In the genomic region with DNA sequence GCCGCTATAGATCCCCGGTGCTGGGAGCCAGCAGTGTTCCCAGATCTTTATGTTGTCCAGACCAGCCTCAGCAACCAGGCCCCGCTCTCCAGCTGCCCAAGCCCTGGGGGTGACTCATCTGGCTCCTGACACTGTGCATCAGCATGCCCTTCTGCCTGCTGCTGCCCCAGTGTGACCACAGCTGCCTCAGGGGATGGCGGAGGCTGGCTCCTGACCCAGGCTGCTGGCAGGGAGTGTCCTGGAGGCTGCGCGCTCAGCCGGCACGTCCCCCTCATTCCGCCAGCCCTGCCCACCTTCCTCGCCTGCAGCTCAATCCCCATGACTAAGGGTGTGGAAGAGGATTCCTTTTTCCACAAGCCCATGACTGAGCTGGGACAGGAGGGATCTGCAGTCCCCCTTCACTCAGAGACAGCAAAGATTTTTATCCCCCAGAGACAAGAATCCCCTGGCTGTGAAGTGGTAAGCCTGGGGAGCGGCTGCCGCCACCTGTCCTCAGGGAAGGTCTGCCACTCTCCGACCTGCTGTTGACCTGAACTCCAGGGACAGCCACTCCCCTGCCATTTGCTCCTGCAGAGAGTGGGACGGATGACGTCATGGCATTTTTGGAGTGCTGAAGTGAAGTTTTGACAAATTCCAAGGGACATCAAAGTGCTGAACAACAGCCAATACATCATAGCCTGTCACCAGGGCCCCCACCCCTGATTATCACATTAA, we compare ENCODE assay signal across 1 cellular context.
TF ChIP-seq lines count a peak whose summit lies in the region.

No MANE protein-coding gene starts in this region.

TF ChIP-seq in H1, 55 proteins besides CTCF, POLR2A, EP300 and RAD21:
- TF ChIP-seq FOSL1 (IDR thresholded peaks at IDR 0.05; ENCODE audit: insufficient read depth, low read depth, low read length) (no peak), CHD2 (IDR thresholded peaks at IDR 0.05; ENCODE audit: low read length) (no peak), RBBP5 (IDR thresholded peaks at IDR 0.05; ENCODE audit: borderline replicate concordance, low read depth, low read length) (no peak), JUND (IDR thresholded peaks at IDR 0.05; ENCODE audit: low read length) (0 out of 2 replicates have a peak, but pooled peaks have one; percentile 33), POU5F1 (IDR thresholded peaks at IDR 0.05; ENCODE audit: low read depth, low read length) (no peak), TBP (IDR thresholded peaks at IDR 0.05; ENCODE audit: low read depth, low read length) (peak; percentile 34; the same call in 1 of the 2 replicates), SIN3A (conservative IDR thresholded peaks at IDR 0.05 in 1 of 2, IDR thresholded peaks at IDR 0.05 in 1 of 2; ENCODE audit: low read depth in 1 of 2, low read length in 2 of 2) (no peak), SIRT6 (IDR thresholded peaks at IDR 0.05; ENCODE audit: low read length) (no peak), YY1 (IDR thresholded peaks at IDR 0.05; ENCODE audit: low read depth, low read length) (no peak), TAF1 (IDR thresholded peaks at IDR 0.05; ENCODE audit: low read depth, low read length) (no peak)
- TF ChIP-seq, protein P1, sequence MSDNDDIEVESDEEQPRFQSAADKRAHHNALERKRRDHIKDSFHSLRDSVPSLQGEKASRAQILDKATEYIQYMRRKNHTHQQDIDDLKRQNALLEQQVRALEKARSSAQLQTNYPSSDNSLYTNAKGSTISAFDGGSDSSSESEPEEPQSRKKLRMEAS (IDR thresholded peaks at IDR 0.05): no peak
- TF ChIP-seq, protein P2, sequence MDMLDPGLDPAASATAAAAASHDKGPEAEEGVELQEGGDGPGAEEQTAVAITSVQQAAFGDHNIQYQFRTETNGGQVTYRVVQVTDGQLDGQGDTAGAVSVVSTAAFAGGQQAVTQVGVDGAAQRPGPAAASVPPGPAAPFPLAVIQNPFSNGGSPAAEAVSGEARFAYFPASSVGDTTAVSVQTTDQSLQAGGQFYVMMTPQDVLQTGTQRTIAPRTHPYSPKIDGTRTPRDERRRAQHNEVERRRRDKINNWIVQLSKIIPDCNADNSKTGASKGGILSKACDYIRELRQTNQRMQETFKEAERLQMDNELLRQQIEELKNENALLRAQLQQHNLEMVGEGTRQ (IDR thresholded peaks at IDR 0.05; ENCODE audit: low read length): no peak
